Comparison of ENCODE assay signal across 11 cellular contexts in genomic region chr19:51663650-51664049, GRCh38. TPM values are rescaled to one million over a fixed set of nuclear protein-coding genes. Genes with fewer than 3 reads are reported as not detected.
"Had no signal": no experiment of that assay in that cellular context is flagged by ENCODE, and none has a peak within 500 bp of the region (broad histone marks: within the 10 kb centered on the region; RNA-seq: fewer than 3 reads in every experiment).

No MANE protein-coding gene starts in this region.

- H2AFZ ChIP-seq: GM23248, GM23338 had no signal

- ATAC-seq: GM23338, HCT116 had no signal

- DNase-seq: GM23248, GOT3, H7, H9, HCEC 1CT, HFFc6 had no signal

- H3K27ac ChIP-seq: GM23248 had no signal

- H3K9ac ChIP-seq: GM23248 had no signal

- H3K4me3 ChIP-seq: GM23248, GM23338, HAP-1 had no signal

- H3K4me2 ChIP-seq: GM23338 had no signal

- H3K36me3 ChIP-seq: HAP-1 had no signal

- H3K4me1 ChIP-seq: HAP-1 had no signal

- H3K9me3 ChIP-seq: HAP-1 had no signal

RNA-seq across cellular contexts. Expression of gene SIGLEC14, which starts 17.0 kb away (rescaled TPM):
- total RNA-seq: GM23248, GM23338, H1, H4, H7, H9, HFFc6 had no signal
- polyA plus RNA-seq: GM23248, GM23338, H1 had no signal

RNA-seq across cellular contexts. Expression of gene SIGLEC5, which starts 33.4 kb away (rescaled TPM):
- total RNA-seq: GM23248, GM23338, H1, H4, H7, H9, HFFc6 had no signal
- polyA plus RNA-seq: GM23248, GM23338, H1 had no signal
